Comparison of ENCODE assay signal across 25 cellular contexts in the genomic region with DNA sequence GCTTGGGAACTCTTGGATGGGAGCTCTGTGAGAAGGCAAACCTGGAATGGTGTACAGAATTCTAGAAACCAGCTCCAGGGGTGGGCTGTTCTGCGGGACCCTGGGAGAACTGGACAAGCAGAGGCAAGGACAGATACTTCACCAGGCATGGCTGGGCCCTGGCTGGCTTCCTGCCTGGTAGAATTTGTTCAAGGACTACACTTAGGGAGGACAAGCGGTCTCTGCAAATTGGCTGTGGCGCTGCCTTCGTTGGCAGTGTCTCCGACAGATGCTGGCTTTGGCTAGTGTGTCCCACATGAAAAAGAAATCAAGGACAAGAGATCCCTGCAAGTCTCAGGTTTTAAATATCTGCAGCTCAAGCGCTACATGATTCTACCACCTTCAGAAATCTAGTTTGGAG. TPM values are rescaled to one million over a fixed set of nuclear protein-coding genes. Genes with fewer than 3 reads are reported as not detected.
DNase-seq lines count a peak whose midpoint lies in the region; TF ChIP-seq lines count a peak whose summit lies in the region.
"Had no signal": no experiment of that assay in that cellular context is flagged by ENCODE, and none has a peak within 500 bp of the region (broad histone marks: within the 10 kb centered on the region; RNA-seq: fewer than 3 reads in every experiment).

No MANE protein-coding gene starts in this region.

- no CpG with 5 or more reads among the region's 6 CpGs for WGBS in mesendoderm (ENCODE audit: extremely low coverage, insufficient coverage, low lambda C conversion rate)

- H3K4ac ChIP-seq in mesendoderm (ENCODE audit: low read depth, low read length), result no peak overlapping the region

- no peak overlapping the region for H2BK15ac ChIP-seq in mesendoderm (replicated peaks; ENCODE audit: low read depth)

- no peak overlapping the region for H4K5ac ChIP-seq in mesendoderm (ENCODE audit: low read length)

- peaks cover 54 to 59% (median 55%) of the 10 kb centered on the region in 3 donors for H3K4me1 ChIP-seq in skeletal muscle tissue (ENCODE audit: control insufficient read depth in 3 of 3, insufficient read depth in 3 of 3, low read length in 3 of 3)
- no peaks in the 10 kb centered on the region for H3K4me1 ChIP-seq in mesendoderm (ENCODE audit: control insufficient read depth, low read depth, low read length)
- H3K4me1 ChIP-seq: parathyroid adenoma had no signal

- H3K23ac ChIP-seq in mesendoderm (ENCODE audit: low read length), result no peak overlapping the region

- H2BK120ac ChIP-seq in mesendoderm (ENCODE audit: low read depth, low read length), result no peak overlapping the region

- CTCF ChIA-PET in RWPE1 (lab: Yijun Ruan, JAX), result interaction anchor here (0.6 to 1.7 kb wide), 2 partner anchors 151 to 392 kb away, joined by 3 to 11 read pairs; no protein-coding TSS in a partner anchor

- H3K27ac ChIP-seq in RWPE1 (peak overlapping the region; percentile 74), skeletal muscle tissue (ENCODE audit: low read depth, low read length) (peak overlapping the region; percentile 17), mesendoderm (ENCODE audit: low read depth, low read length) (no peak overlapping the region)
- H3K27ac ChIP-seq: ascending aorta, HL-60, parathyroid adenoma, Peyer's patch, SK-N-MC, uterus had no signal

- peaks cover 16% of the 10 kb centered on the region for H3K79me2 ChIP-seq in mesendoderm (ENCODE audit: control insufficient read depth, insufficient read depth, low read length)

- no peak for TF ChIP-seq CTCF in RWPE1 (conservative IDR thresholded peaks at IDR 0.05; ENCODE audit: low read depth)

- no peak overlapping the region for H2BK5ac ChIP-seq in mesendoderm (ENCODE audit: low read length)

- no peaks in the 10 kb centered on the region for H3K9me3 ChIP-seq in skeletal muscle tissue (ENCODE audit: control insufficient read depth in 3 of 3, low read length in 3 of 3)
- H3K9me3 ChIP-seq: ascending aorta, Caco-2, Peyer's patch, uterus had no signal

- H3K36me3 ChIP-seq in skeletal muscle tissue (ENCODE audit: control insufficient read depth in 3 of 3, insufficient read depth in 3 of 3, low read length in 3 of 3), result peaks cover 3 to 5% (median 4%) of the 10 kb centered on the region in 3 donors
- no peaks in the 10 kb centered on the region for H3K36me3 ChIP-seq in mesendoderm (ENCODE audit: control insufficient read depth, insufficient read depth, low read length)
- H3K36me3 ChIP-seq: uterus had no signal

- POLR2A ChIA-PET in RWPE1 (lab: Yijun Ruan, JAX; ENCODE audit: low non-redundant PET), result no interaction called here

- peak; percentile 10 for DNase-seq in activated T-cell treated with anti-CD3 and anti-CD28 coated beads, Interleukin-2, amount 50 U/mL, for 1 hour
- DNase-seq in activated T-cell treated with anti-CD3 and anti-CD28 coated beads for 4 hours (no peak), RWPE1 (ENCODE audit: low spot score) (no peak), inferior parietal cortex (ENCODE audit: extremely low spot score) (peak; percentile 49), epidermal melanocyte (ENCODE audit: insufficient read length, low spot score) (no peak), mesendoderm (no peak), NCI-H128 (lab: John Stamatoyannopoulos, UW; ENCODE audit: unreplicated experiment) (no peak)
- DNase-seq: activated B cell treated with CpG ODN at 0.5 μM for 24 hours; activated CD4-positive, alpha-beta memory T cell treated with anti-CD3 and anti-CD28 coated beads, Interleukin-2, amount 10 ng/mL, durations not matched to agents 7 days and 5 days; activated naive CD4-positive, alpha-beta T cell treated with anti-CD3 and anti-CD28 coated beads, Interleukin-2, amount 50 U/mL, for 16 hours; cerebellar nuclear complex; HFFc6; IMR-90; naive thymus-derived CD8-positive, alpha-beta T cell; NCI-H1694; stimulated activated CD4-positive, alpha-beta T cell treated with anti-CD3 and anti-CD28 coated beads, Interleukin-4, amount 100 ng/mL, for 24 hours; uterus had no signal

- H3K9ac ChIP-seq in skeletal muscle tissue (ENCODE audit: low read depth in 1 of 3, low read length in 3 of 3) (peak overlapping the region in 1 of 3 donors; percentile 68), mesendoderm (ENCODE audit: low read length) (no peak overlapping the region)
- H3K9ac ChIP-seq: parathyroid adenoma had no signal

- no peak overlapping the region for H3K56ac ChIP-seq in mesendoderm (ENCODE audit: low read length)

- H3K27me3 ChIP-seq in skeletal muscle tissue (ENCODE audit: control insufficient read depth in 3 of 3, insufficient read depth in 3 of 3, low read length in 3 of 3) (no peaks in the 10 kb centered on the region), mesendoderm (ENCODE audit: insufficient read depth, low read length, poor library complexity) (no peaks in the 10 kb centered on the region)
- H3K27me3 ChIP-seq: ascending aorta, Peyer's patch, uterus had no signal

- no peak overlapping the region for H3K18ac ChIP-seq in mesendoderm (ENCODE audit: low read length)

- no peak overlapping the region for H3K4me3 ChIP-seq in skeletal muscle tissue (ENCODE audit: low read length in 3 of 3)
- H3K4me3 ChIP-seq in mesendoderm (ENCODE audit: low read length), result no peak overlapping the region
- H3K4me3 ChIP-seq: ascending aorta, Peyer's patch, SK-N-MC, smooth muscle cell, uterus had no signal

- H2AK5ac ChIP-seq in mesendoderm (ENCODE audit: low read length), result no peak overlapping the region

- H4K8ac ChIP-seq in mesendoderm (ENCODE audit: low read depth, low read length), result no peak overlapping the region

- no peak overlapping the region for H3K4me2 ChIP-seq in mesendoderm (ENCODE audit: low read length)
- H3K4me2 ChIP-seq: smooth muscle cell had no signal

- H3K79me1 ChIP-seq in mesendoderm (ENCODE audit: low read length), result peaks cover 13% of the 10 kb centered on the region

RNA-seq across cellular contexts. Expression of a gene that starts 12.4 kb away (rescaled TPM):
- 14.1 TPM for total RNA-seq in skeletal muscle tissue
- 19.1 TPM for polyA plus RNA-seq in mesendoderm (2013, experiment 1 of 2)
- 19.3 TPM for polyA plus RNA-seq in mesendoderm (2013, experiment 2 of 2)

Comparison
In these comparisons a context has a peak if more than half of its experiments do, and no peak if none do; other contexts are left out.
1. DNase-seq: peak in activated T-cell treated with anti-CD3 and anti-CD28 coated beads, Interleukin-2, amount 50 U/mL, for 1 hour (single experiment) and inferior parietal cortex (single experiment); none in activated T-cell treated with anti-CD3 and anti-CD28 coated beads for 4 hours (single experiment), RWPE1 (single experiment), epidermal melanocyte (single experiment), mesendoderm (single experiment) and NCI-H128 (single experiment).